In the genomic region with DNA sequence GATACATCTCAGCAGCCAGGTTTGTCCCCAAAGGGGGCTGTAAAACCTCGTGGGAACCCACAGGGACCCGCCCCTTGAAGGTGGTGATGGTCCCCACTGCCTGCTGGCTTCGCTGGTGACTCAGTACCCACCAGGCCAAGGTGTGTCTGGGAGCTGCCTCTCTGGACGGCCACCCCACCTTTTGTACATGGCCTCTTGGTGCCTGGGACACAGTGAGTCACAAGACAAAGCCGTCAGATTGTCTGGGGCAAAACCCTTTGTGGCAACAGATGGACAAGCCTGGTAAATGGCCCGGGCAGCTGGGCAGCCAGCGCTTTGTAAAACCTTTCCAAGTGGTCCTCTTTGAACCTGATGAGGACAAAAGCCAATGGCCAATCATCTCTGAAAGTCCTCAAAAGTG, we compare ENCODE assay signal across 35 cellular contexts. TPM values are rescaled to one million over a fixed set of nuclear protein-coding genes. Genes with fewer than 3 reads are reported as not detected.
DNase-seq lines count a peak whose midpoint lies in the region; ATAC-seq, FAIRE-seq and TF ChIP-seq lines count a peak whose summit lies in the region.
"Had no signal": no experiment of that assay in that cellular context is flagged by ENCODE, and none has a peak within 500 bp of the region (broad histone marks: within the 10 kb centered on the region; RNA-seq: fewer than 3 reads in every experiment).

No MANE protein-coding gene starts in this region.

- H2AFZ ChIP-seq in H1 (ENCODE audit: low read length) (no peak overlapping the region), neuronal stem cell (ENCODE audit: low read length) (no peak overlapping the region)
- H2AFZ ChIP-seq: GM23338, neural progenitor cell had no signal

- peak overlapping the region; percentile 17 for H4K91ac ChIP-seq in H1 (replicated peaks; ENCODE audit: insufficient read length, low read length)
- H4K91ac ChIP-seq in neuronal stem cell (ENCODE audit: low read depth, low read length, poor library complexity): no peak overlapping the region

- H3K36me3 Mint-ChIP-seq in Calu3 (ENCODE audit: insufficient read depth, unreplicated experiment): no peaks in the 10 kb centered on the region
- H3K36me3 Mint-ChIP-seq in stimulated activated effector memory CD8-positive, alpha-beta T cell treated with anti-CD3 and anti-CD28 coated beads, Interleukin-12 subunit alpha, Interleukin-12 subunit beta, amount 100 ng/mL, for 72 hours: no peaks in the 10 kb centered on the region
- H3K36me3 Mint-ChIP-seq: activated naive CD4-positive, alpha-beta T cell treated with anti-CD3 and anti-CD28 coated beads, Interleukin-2, amount 50 U/mL, for 72 hours; CD8-positive, alpha-beta memory T cell; immature natural killer cell; neural progenitor cell; T-cell; WTC11 had no signal

- no peaks in the 10 kb centered on the region for H3K9me3 ChIP-seq in H1 (ENCODE audit: insufficient read depth in 2 of 2, low read depth in 1 of 2, low read length in 1 of 2)
- no peaks in the 10 kb centered on the region for H3K9me3 ChIP-seq in neuronal stem cell (replicated peaks in 1 of 2; ENCODE audit: control insufficient read depth in 2 of 2, insufficient read depth in 1 of 2, low read depth in 1 of 2, low read length in 2 of 2)
- H3K9me3 ChIP-seq: colonic mucosa, thoracic aorta, uterus had no signal

- H3K79me1 ChIP-seq in H1 (ENCODE audit: low read depth, low read length): no peaks in the 10 kb centered on the region; the same call in 1 of the 2 replicates
- no peaks in the 10 kb centered on the region for H3K79me1 ChIP-seq in neuronal stem cell (ENCODE audit: low read depth, low read length)

- peaks cover 9% of the 10 kb centered on the region for H3K4me1 Mint-ChIP-seq in Calu3 (ENCODE audit: low read depth, unreplicated experiment)
- no peaks in the 10 kb centered on the region for H3K4me1 Mint-ChIP-seq in stimulated activated effector memory CD8-positive, alpha-beta T cell treated with anti-CD3 and anti-CD28 coated beads, Interleukin-12 subunit alpha, Interleukin-12 subunit beta, amount 100 ng/mL, for 72 hours
- H3K4me1 Mint-ChIP-seq: activated CD4-positive, alpha-beta T cell treated with anti-CD3 and anti-CD28 coated beads, Interleukin-2, amount 10 ng/mL, durations not matched to agents 24 days and 14 days; neural progenitor cell; WTC11 had no signal

- no peak overlapping the region for H3K27ac ChIP-seq in H1 (ENCODE audit: low read depth, low read length)
- no peak overlapping the region for H3K27ac ChIP-seq in neuronal stem cell (replicated peaks; ENCODE audit: low read length)
- H3K27ac ChIP-seq: cardiac muscle cell, HL-60, KMS-11, neural progenitor cell, SJCRH30, spleen, thoracic aorta, uterus had no signal

- TF ChIP-seq RAD21 in H1 (IDR thresholded peaks at IDR 0.05 in 1 of 2, conservative IDR thresholded peaks at IDR 0.05 in 1 of 2; ENCODE audit: low read depth in 2 of 2, low read length in 2 of 2): no peak

- no peak overlapping the region for H2BK5ac ChIP-seq in H1 (ENCODE audit: low read depth, low read length)
- no peak overlapping the region for H2BK5ac ChIP-seq in neuronal stem cell (ENCODE audit: low read length)

- POLR2A ChIA-PET in H1 (lab: Charles Lee; ENCODE audit: partially characterized antibody): no interaction called here

- 91% methylated on average over 7 of the region's 7 CpGs; no CpG with 5 or more reads in 1 of the 2 experiments for WGBS in H1 (ENCODE audit: extremely low coverage in 1 of 2, insufficient coverage in 1 of 2, insufficient read length in 1 of 2, insufficient replicate concordance in 2 of 2, low coverage in 1 of 2, low lambda C conversion rate in 2 of 2, missing lambda C conversion rate in 1 of 2), 2 experiments
- WGBS in neuronal stem cell (ENCODE audit: extremely low coverage in 2 of 2, insufficient read length in 2 of 2, insufficient replicate concordance in 1 of 2), 2 donors: no CpG with 5 or more reads among the region's 7 CpGs

- no peak overlapping the region for H3K4me3 Mint-ChIP-seq in Calu3 (ENCODE audit: low read depth, unreplicated experiment)
- no peak overlapping the region for H3K4me3 Mint-ChIP-seq in stimulated activated effector memory CD8-positive, alpha-beta T cell treated with anti-CD3 and anti-CD28 coated beads, Interleukin-12 subunit alpha, Interleukin-12 subunit beta, amount 100 ng/mL, for 72 hours
- H3K4me3 Mint-ChIP-seq: activated CD4-positive, alpha-beta T cell treated with anti-CD3 and anti-CD28 coated beads, Interleukin-2, amount 10 ng/mL, durations not matched to agents 24 days and 14 days; CD8-positive, alpha-beta memory T cell; GM23338; immature natural killer cell; neural progenitor cell; stimulated activated naive CD8-positive, alpha-beta T cell treated with anti-CD3 and anti-CD28 coated beads, Interleukin-15, Interleukin-2, amounts not matched to agents 100 ng/mL and 50 ng/mL, for 24 hours; WTC11 had no signal

- H3K4me2 ChIP-seq in H1 (ENCODE audit: insufficient read depth in 1 of 2, low read depth in 2 of 2, low read length in 2 of 2): no peak overlapping the region
- H3K4me2 ChIP-seq in neuronal stem cell (ENCODE audit: insufficient read depth, low read length, poor library complexity, severe bottlenecking): no peak overlapping the region
- H3K4me2 ChIP-seq: GM23338, KMS-11, neural progenitor cell had no signal

- no peak overlapping the region for H3K4me3 ChIP-seq in H1 (ENCODE audit: extremely low read depth in 1 of 4, insufficient read depth in 2 of 4, low read depth in 3 of 4, low read length in 4 of 4)
- H3K4me3 ChIP-seq in neuronal stem cell (ENCODE audit: low read length in 2 of 2): no peak overlapping the region
- H3K4me3 ChIP-seq in foreskin fibroblast (ENCODE audit: low read depth in 1 of 2, low read length in 2 of 2): no peak overlapping the region
- H3K4me3 ChIP-seq: cardiac muscle cell, colonic mucosa, GM23338, neural progenitor cell, SJCRH30, spleen, thoracic aorta, uterus had no signal

- peak; percentile 56 for DNase-seq in Calu3
- peak; percentile 60 for DNase-seq in LHCN-M2 (ENCODE audit: low read depth)
- no peak for DNase-seq in H1 (ENCODE audit: low read depth in 1 of 2, low spot score in 2 of 2)
- DNase-seq in neuronal stem cell (ENCODE audit: low spot score): no peak
- no peak for DNase-seq in foreskin fibroblast
- no peak for DNase-seq in central memory CD4-positive, alpha-beta T cell
- no peak for DNase-seq in stimulated activated effector memory CD8-positive, alpha-beta T cell treated with anti-CD3 and anti-CD28 coated beads, Interleukin-12 subunit alpha, Interleukin-12 subunit beta, amount 100 ng/mL, for 72 hours (ENCODE audit: low spot score in 2 of 2)
- DNase-seq: activated CD4-positive, alpha-beta T cell treated with anti-CD3 and anti-CD28 coated beads, Interleukin-2, amount 10 ng/mL, durations not matched to agents 24 days and 14 days; activated CD8-positive, alpha-beta memory T cell treated with anti-CD3 and anti-CD28 coated beads for 24 hours; anterior cingulate cortex; CD8-positive, alpha-beta memory T cell; colonic mucosa; DND-41; effector CD4-positive, alpha-beta T cell; immature natural killer cell; NCI-H1436 treated with DMSO at 0.1 percent for 48 hours; NCI-H226; NCI-H69; posterior cingulate gyrus; right cardiac atrium; spleen; stimulated activated CD4-positive, alpha-beta T cell treated with anti-CD3 and anti-CD28 coated beads, Interleukin-2, amount 100 ng/mL, for 24 hours; T-cell; uterus had no signal

- H4K5ac ChIP-seq in H1 (ENCODE audit: insufficient read length, low read depth, low read length): no peak overlapping the region

- H3K27ac Mint-ChIP-seq in Calu3 (ENCODE audit: unreplicated experiment): peak overlapping the region; percentile 39
- H3K27ac Mint-ChIP-seq in stimulated activated effector memory CD8-positive, alpha-beta T cell treated with anti-CD3 and anti-CD28 coated beads, Interleukin-12 subunit alpha, Interleukin-12 subunit beta, amount 100 ng/mL, for 72 hours: no peak overlapping the region
- H3K27ac Mint-ChIP-seq: activated CD4-positive, alpha-beta T cell treated with anti-CD3 and anti-CD28 coated beads, Interleukin-2, amount 10 ng/mL, durations not matched to agents 24 days and 14 days; activated naive CD4-positive, alpha-beta T cell treated with anti-CD3 and anti-CD28 coated beads, Interleukin-2, amount 50 U/mL, for 72 hours; GM23338; neural progenitor cell; stimulated activated naive CD8-positive, alpha-beta T cell treated with anti-CD3 and anti-CD28 coated beads, Interleukin-15, Interleukin-2, amounts not matched to agents 100 ng/mL and 50 ng/mL, for 24 hours; T-cell; WTC11 had no signal

- H2BK15ac ChIP-seq in H1 (ENCODE audit: low read length) (no peak overlapping the region), neuronal stem cell (ENCODE audit: low read length) (no peak overlapping the region)

- intact Hi-C loops in Calu3 (cut with micrococcal nuclease; ENCODE audit: unreplicated experiment): no loop called here

- H3K27me3 Mint-ChIP-seq in Calu3 (ENCODE audit: unreplicated experiment): no peaks in the 10 kb centered on the region
- H3K27me3 Mint-ChIP-seq: stimulated activated naive CD8-positive, alpha-beta T cell treated with anti-CD3 and anti-CD28 coated beads, Interleukin-15, Interleukin-2, amounts not matched to agents 100 ng/mL and 50 ng/mL, for 24 hours had no signal

- H2AK5ac ChIP-seq in H1 (ENCODE audit: low read depth, low read length) (no peak overlapping the region), neuronal stem cell (ENCODE audit: low read depth, low read length) (peak overlapping the region; percentile 63)

- no peak for TF ChIP-seq POLR2A in H1 (IDR thresholded peaks at IDR 0.05; ENCODE audit: control extremely low read depth in 1 of 2, low read depth in 2 of 2, low read length in 2 of 2)

- H2BK120ac ChIP-seq in H1 (replicated peaks; ENCODE audit: low read depth, low read length) (no peak overlapping the region), neuronal stem cell (ENCODE audit: low read depth, low read length) (no peak overlapping the region)

- H3K4me1 ChIP-seq in H1 (replicated peaks in 1 of 4; ENCODE audit: control insufficient read depth in 3 of 4, insufficient read depth in 4 of 4, low read length in 3 of 4) (no peaks in the 10 kb centered on the region), neuronal stem cell (ENCODE audit: control insufficient read depth in 2 of 2, insufficient read depth in 1 of 2, low read depth in 1 of 2, low read length in 2 of 2) (no peaks in the 10 kb centered on the region)
- H3K4me1 ChIP-seq: colonic mucosa, neural progenitor cell had no signal

- TF ChIP-seq CTCF in Calu3 (IDR thresholded peaks at IDR 0.05; ENCODE audit: unreplicated experiment): no peak
- TF ChIP-seq CTCF in H1 (IDR thresholded peaks at IDR 0.05; ENCODE audit: control extremely low read depth in 1 of 3, insufficient read depth in 1 of 3, low read depth in 1 of 3, low read length in 3 of 3): no peak
- TF ChIP-seq CTCF in foreskin fibroblast (IDR thresholded peaks at IDR 0.05; ENCODE audit: low read depth, low read length): no peak

- H3K36me3 ChIP-seq in H1 (ENCODE audit: control insufficient read depth in 2 of 4, insufficient read depth in 4 of 4, low read length in 3 of 4) (no peaks in the 10 kb centered on the region), neuronal stem cell (replicated peaks in 1 of 2; ENCODE audit: control insufficient read depth in 2 of 2, insufficient read depth in 2 of 2, low read length in 2 of 2) (no peaks in the 10 kb centered on the region)
- H3K36me3 ChIP-seq: cardiac muscle cell, colonic mucosa, neural progenitor cell, SJCRH30, spleen, thoracic aorta, uterus had no signal

- no peaks in the 10 kb centered on the region for H3K23me2 ChIP-seq in H1 (ENCODE audit: low read depth, low read length)

- FAIRE-seq in H1 (lab: Jason Lieb, UNC): no peak

- H3K4ac ChIP-seq in H1 (replicated peaks; ENCODE audit: insufficient read length, low read depth, low read length) (no peak overlapping the region), neuronal stem cell (ENCODE audit: low read length) (no peak overlapping the region)

- H3K18ac ChIP-seq in H1 (ENCODE audit: extremely low read depth, low read length) (no peak overlapping the region), neuronal stem cell (ENCODE audit: low read length) (peak overlapping the region; percentile 64)

- H3K27me3 ChIP-seq in H1 (replicated peaks in 1 of 4; ENCODE audit: control insufficient read depth in 3 of 4, extremely low read depth in 1 of 4, insufficient read depth in 3 of 4, low read length in 3 of 4) (no peaks in the 10 kb centered on the region; a peak in 1 of 7 replicates), neuronal stem cell (ENCODE audit: control insufficient read depth in 3 of 3, insufficient read depth in 3 of 3, low read depth in 1 of 3, low read length in 3 of 3) (no peaks in the 10 kb centered on the region)
- H3K27me3 ChIP-seq: cardiac muscle cell, colonic mucosa, neural progenitor cell, SJCRH30, spleen, uterus had no signal

- H3K14ac ChIP-seq in H1 (ENCODE audit: insufficient read length) (no peak overlapping the region), neuronal stem cell (ENCODE audit: low read length) (no peak overlapping the region)

- no peaks in the 10 kb centered on the region for H3K9me3 Mint-ChIP-seq in Calu3 (ENCODE audit: low read depth, unreplicated experiment)
- H3K9me3 Mint-ChIP-seq in stimulated activated effector memory CD8-positive, alpha-beta T cell treated with anti-CD3 and anti-CD28 coated beads, Interleukin-12 subunit alpha, Interleukin-12 subunit beta, amount 100 ng/mL, for 72 hours: no peaks in the 10 kb centered on the region
- H3K9me3 Mint-ChIP-seq: activated CD4-positive, alpha-beta T cell treated with anti-CD3 and anti-CD28 coated beads, Interleukin-2, amount 10 ng/mL, durations not matched to agents 24 days and 14 days; activated naive CD4-positive, alpha-beta T cell treated with anti-CD3 and anti-CD28 coated beads, Interleukin-2, amount 50 U/mL, for 72 hours; CD8-positive, alpha-beta memory T cell; immature natural killer cell; neural progenitor cell; stimulated activated naive CD8-positive, alpha-beta T cell treated with anti-CD3 and anti-CD28 coated beads, Interleukin-15, Interleukin-2, amounts not matched to agents 100 ng/mL and 50 ng/mL, for 24 hours; T-cell; WTC11 had no signal

- H3K9ac ChIP-seq in H1 (replicated peaks in 1 of 4; ENCODE audit: extremely low read depth in 1 of 4, low read depth in 3 of 4, low read length in 3 of 4): no peak overlapping the region
- no peak overlapping the region for H3K9ac ChIP-seq in neuronal stem cell (ENCODE audit: low read depth, low read length, poor library complexity)
- H3K9ac ChIP-seq: KMS-11, neural progenitor cell had no signal

- no peak for ATAC-seq in stimulated activated effector memory CD8-positive, alpha-beta T cell treated with anti-CD3 and anti-CD28 coated beads, Interleukin-12 subunit alpha, Interleukin-12 subunit beta, amount 100 ng/mL, for 72 hours
- ATAC-seq: activated naive CD4-positive, alpha-beta T cell treated with anti-CD3 and anti-CD28 coated beads, Interleukin-2, amount 50 U/mL, for 72 hours; GM23338; left lobe of liver; right cardiac atrium; T-cell; WTC11 had no signal

- H4K8ac ChIP-seq in H1 (ENCODE audit: extremely low read depth, insufficient read depth, low read length) (no peak overlapping the region), neuronal stem cell (ENCODE audit: low read depth, low read length) (no peak overlapping the region)

- no peaks in the 10 kb centered on the region for H4K20me1 ChIP-seq in H1 (replicated peaks in 1 of 2; ENCODE audit: control insufficient read depth in 1 of 2, insufficient read depth in 2 of 2, low read length in 2 of 2)

- no peak overlapping the region for H3K56ac ChIP-seq in H1 (replicated peaks; ENCODE audit: insufficient read length, low read depth, low read length)

- CTCF ChIA-PET in Calu3 (lab: Charles Lee) (no interaction called here), H1 (lab: Charles Lee; ENCODE audit: partially characterized antibody) (interaction anchor here (0.7 kb wide), 1 partner anchor 141 kb away, joined by 3 read pairs; no protein-coding TSS in a partner anchor)

- TF ChIP-seq EP300 in H1 (IDR thresholded peaks at IDR 0.05; ENCODE audit: borderline replicate concordance in 1 of 2, low read depth in 2 of 2, low read length in 2 of 2): no peak

- H3K23ac ChIP-seq in H1 (ENCODE audit: insufficient read length) (no peak overlapping the region), neuronal stem cell (ENCODE audit: low read depth, low read length, poor library complexity) (no peak overlapping the region)

- BruUV-seq in Calu3 (replicated peaks; lab: Mats Ljungman, UMichigan): no TSS peak

- H2BK20ac ChIP-seq in H1 (ENCODE audit: low read length): no peak overlapping the region

- no peak overlapping the region for H2BK12ac ChIP-seq in H1 (ENCODE audit: low read depth, low read length)
- H2BK12ac ChIP-seq in neuronal stem cell (ENCODE audit: low read length): peak overlapping the region; percentile 46

- H3K79me2 ChIP-seq in H1 (ENCODE audit: control insufficient read depth in 1 of 2, insufficient read depth in 2 of 2, low read length in 2 of 2): no peaks in the 10 kb centered on the region

RNA-seq across cellular contexts. Expression of a gene that starts 27.9 kb away (rescaled TPM):
- total RNA-seq in Calu3 (2022) (2.5 and 5.0 TPM in 2 replicates), LHCN-M2 (2014; rRNA removed) (2.8 and 5.2 TPM in 2 replicates)
- 17.7 TPM for polyA plus RNA-seq in LHCN-M2 (2012)
- total RNA-seq in H1 (2021; fragmentation: NEBNext Ultra II Directional; extraction: Animal tissue kit (Norgen Biotek cat#: 25700)): 0.19 and 0.52 TPM in 2 replicates
- 0.11 and 0.33 TPM in 2 replicates for polyA plus RNA-seq in H1 (2011; rRNA removed)
- not detected for polyA plus RNA-seq in H1 (2011; cell fraction: cytosol; rRNA removed)
- polyA plus RNA-seq in H1 (2011; cell fraction: nucleus; rRNA removed): 0.27 TPM
- 0.17 to 0.43 TPM (median 0.22 TPM) in 3 of 4 replicates, not detected in the other for polyA plus RNA-seq in H1 (2012, experiment 1 of 2)
- 0.35 TPM for polyA plus RNA-seq in H1 (2012, experiment 2 of 2)
- polyA plus RNA-seq in H1 (2013, experiment 1 of 2): 0.32 TPM
- polyA plus RNA-seq in H1 (2013, experiment 2 of 2): 0.31 TPM
- not detected in 2 replicates for polyA minus RNA-seq in H1 (2011; rRNA and poly(A)+ RNA removed)
- not detected for polyA minus RNA-seq in H1 (2011; cell fraction: cytosol; rRNA and poly(A)+ RNA removed)
- polyA minus RNA-seq in H1 (2011; cell fraction: nucleus; rRNA and poly(A)+ RNA removed): 0.50 TPM
- polyA plus RNA-seq in neuronal stem cell (2013, experiment 1 of 2): 0.13 TPM
- 0.12 TPM for polyA plus RNA-seq in neuronal stem cell (2013, experiment 2 of 2)
- polyA plus RNA-seq: GM23338 had no signal

Comparison
In these comparisons a context has a peak if more than half of its experiments do, and no peak if none do; other contexts are left out.
1. DNase-seq: peak in Calu3 (single experiment) and LHCN-M2 (single experiment); none in H1 (0 of 2), neuronal stem cell (single experiment), foreskin fibroblast (0 of 2), central memory CD4-positive, alpha-beta T cell (single experiment) and stimulated activated effector memory CD8-positive, alpha-beta T cell treated with anti-CD3 and anti-CD28 coated beads, Interleukin-12 subunit alpha, Interleukin-12 subunit beta, amount 100 ng/mL, for 72 hours (0 of 2).